Comparison of ENCODE assay signal across 15 cellular contexts in the genomic region with DNA sequence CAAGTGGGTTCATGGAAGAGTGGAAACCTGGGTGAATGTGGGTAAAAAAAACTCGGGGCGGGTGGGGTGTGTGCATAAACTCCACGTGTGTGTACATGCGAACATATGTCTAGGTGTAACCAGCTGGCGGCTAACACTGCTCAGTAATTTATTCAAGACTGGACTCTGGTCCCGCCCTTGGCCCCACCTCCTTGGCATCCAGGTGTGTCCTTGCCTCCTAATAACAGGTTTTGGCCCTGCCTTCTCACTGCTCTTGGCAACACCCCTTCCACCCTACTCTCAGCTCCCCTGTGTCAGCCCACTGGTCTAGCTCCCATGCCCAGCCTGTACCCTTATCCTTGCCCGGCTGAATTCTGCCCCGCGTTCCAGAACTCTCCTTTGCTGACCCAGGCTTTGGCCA. TPM values are rescaled to one million over a fixed set of nuclear protein-coding genes. Genes with fewer than 3 reads are reported as not detected.
DNase-seq lines count a peak whose midpoint lies in the region; ATAC-seq lines count a peak whose summit lies in the region.
"Had no signal": no experiment of that assay in that cellular context is flagged by ENCODE, and none has a peak within 500 bp of the region (broad histone marks: within the 10 kb centered on the region; RNA-seq: fewer than 3 reads in every experiment).

No MANE protein-coding gene starts in this region.

- H3K79me1 ChIP-seq in trophoblast cell (ENCODE audit: low read length): no peaks in the 10 kb centered on the region

- H3K18ac ChIP-seq in trophoblast cell (ENCODE audit: low read length): no peak overlapping the region

- no peak overlapping the region for H2BK12ac ChIP-seq in trophoblast cell (ENCODE audit: low read length)

- no peaks in the 10 kb centered on the region for H3K9me3 ChIP-seq in trophoblast cell (ENCODE audit: insufficient read depth, low read depth, low read length)

- no peak overlapping the region for H3K4me2 ChIP-seq in trophoblast cell (ENCODE audit: low read length)

- no peak overlapping the region for H3K4ac ChIP-seq in trophoblast cell (ENCODE audit: low read depth, low read length)

- no peak overlapping the region for H3K14ac ChIP-seq in trophoblast cell (ENCODE audit: low read length)

- DNase-seq in NCI-H2029 (lab: John Stamatoyannopoulos, UW): peak; percentile 15
- no peak for DNase-seq in NCI-H2029 treated with DMSO at 0.1 percent for 48 hours (lab: John Stamatoyannopoulos, UW)
- peak; percentile 23 for DNase-seq in NCI-H146 treated with DMSO at 0.1 percent for 48 hours (lab: John Stamatoyannopoulos, UW; ENCODE audit: unreplicated experiment)
- peak; percentile 94 to 96 for DNase-seq in T47D (ENCODE audit: low read depth in 1 of 2, low spot score in 1 of 2)
- peak; percentile 12 to 54 for DNase-seq in trophoblast cell
- no peak for DNase-seq in SHP77 (lab: John Stamatoyannopoulos, UW)
- DNase-seq: activated CD4-positive, CD25-positive, alpha-beta regulatory T cell; activated naive CD4-positive, alpha-beta T cell treated with anti-CD3 and anti-CD28 coated beads for 36 hours; CD8-positive, alpha-beta memory T cell; KBM-7; midbrain; occipital lobe; stimulated activated naive CD4-positive, alpha-beta T cell treated with Interleukin-2 at 50 U/mL for 16 hours had no signal

- H3K36me3 ChIP-seq in trophoblast cell (ENCODE audit: control insufficient read depth in 1 of 2, insufficient read depth in 2 of 2, low read length in 2 of 2): peaks cover 91% of the 10 kb centered on the region in 2 experiments

- no peak overlapping the region for H2BK5ac ChIP-seq in trophoblast cell (ENCODE audit: low read depth, low read length, poor library complexity)

- no peaks in the 10 kb centered on the region for H3K4me1 ChIP-seq in trophoblast cell (ENCODE audit: control insufficient read depth in 1 of 2, insufficient read depth in 2 of 2, low read length in 2 of 2)

- H2AK5ac ChIP-seq in trophoblast cell (ENCODE audit: low read length): no peak overlapping the region

- no peak overlapping the region for H3K27ac ChIP-seq in trophoblast cell (ENCODE audit: low read depth, low read length)

- H2AFZ ChIP-seq in trophoblast cell (ENCODE audit: insufficient read depth, low read length, poor library complexity): no peak overlapping the region

- no peak overlapping the region for H3K4me3 ChIP-seq in trophoblast cell (ENCODE audit: low read depth, low read length)

- no CpG with 5 or more reads among the region's 9 CpGs for WGBS in trophoblast cell (ENCODE audit: extremely low coverage, insufficient coverage, insufficient read length)

- H3K9ac ChIP-seq in trophoblast cell (ENCODE audit: low read length): no peak overlapping the region

- no peak overlapping the region for H4K91ac ChIP-seq in trophoblast cell (ENCODE audit: low read depth, low read length)

- H3K27me3 ChIP-seq in trophoblast cell (ENCODE audit: insufficient read depth, low read length): no peaks in the 10 kb centered on the region

- no peak overlapping the region for H3K23ac ChIP-seq in trophoblast cell (ENCODE audit: low read length)

- H4K12ac ChIP-seq in trophoblast cell (ENCODE audit: low read depth, low read length): no peak overlapping the region

- no peak overlapping the region for H2BK120ac ChIP-seq in trophoblast cell (ENCODE audit: insufficient read depth, low read length, poor library complexity)

- ATAC-seq in GM21515 (IDR thresholded peaks at IDR 0.05; ENCODE audit: unreplicated experiment) (no peak), GM18861 (IDR thresholded peaks at IDR 0.05; ENCODE audit: unreplicated experiment) (no peak)

- in situ Hi-C loops in T47D (cut with HindIII; ENCODE audit: low pct_unique_long_range_greater_than_20kb, low sequenced_read_pairs): no loop called here

- H3K79me2 ChIP-seq in trophoblast cell (ENCODE audit: control insufficient read depth, insufficient read depth, low read length, poor library complexity): no peaks in the 10 kb centered on the region

- no peak overlapping the region for H4K8ac ChIP-seq in trophoblast cell (ENCODE audit: low read depth, low read length)

RNA-seq across cellular contexts. Expression of gene FLII, which starts 8.3 kb away (rescaled TPM):
- 170 and 174 TPM in 2 replicates for polyA plus RNA-seq in trophoblast cell (2013)

RNA-seq across cellular contexts. Expression of gene MIEF2, which starts 10.2 kb away (rescaled TPM):
- polyA plus RNA-seq in trophoblast cell (2013): 5.1 and 5.3 TPM in 2 replicates

RNA-seq across cellular contexts. Expression of gene LLGL1, which starts 24.8 kb away (rescaled TPM):
- 21.5 and 21.7 TPM in 2 replicates for polyA plus RNA-seq in trophoblast cell (2013)

Comparison
In these comparisons a context has a peak if more than half of its experiments do, and no peak if none do; other contexts are left out.
1. DNase-seq: peak in NCI-H2029 (single experiment), NCI-H146 treated with DMSO at 0.1 percent for 48 hours (single experiment), T47D (2 of 2) and trophoblast cell (2 of 2); none in NCI-H2029 treated with DMSO at 0.1 percent for 48 hours (single experiment) and SHP77 (0 of 2).